Comparison of ENCODE assay signal across 18 cellular contexts in the genomic region with DNA sequence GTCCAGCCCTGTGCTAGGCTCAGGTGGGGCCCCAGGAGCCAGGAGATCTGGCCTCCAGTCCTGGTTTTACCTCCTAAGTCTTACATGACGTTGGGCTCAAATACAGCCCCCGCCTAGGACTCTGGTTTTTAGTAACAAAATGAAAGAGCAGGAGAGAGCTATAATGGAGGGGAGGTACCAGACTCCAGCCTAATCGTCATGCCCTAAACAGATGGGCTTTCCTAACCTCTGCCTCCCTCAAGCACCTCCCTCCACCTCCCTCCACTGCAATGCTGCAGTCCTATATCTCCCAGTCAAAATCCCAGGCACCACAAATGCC. TPM values are rescaled to one million over a fixed set of nuclear protein-coding genes. Genes with fewer than 3 reads are reported as not detected.
DNase-seq lines count a peak whose midpoint lies in the region; ATAC-seq, FAIRE-seq and TF ChIP-seq lines count a peak whose summit lies in the region.
"Had no signal": no experiment of that assay in that cellular context is flagged by ENCODE, and none has a peak within 500 bp of the region (broad histone marks: within the 10 kb centered on the region; RNA-seq: fewer than 3 reads in every experiment).

No MANE protein-coding gene starts in this region.

- no peaks in the 10 kb centered on the region for H3K36me3 Mint-ChIP-seq in T-cell

- no peaks in the 10 kb centered on the region for H4K20me1 ChIP-seq in GM12878 (ENCODE audit: control insufficient read depth, insufficient read depth)

- H3K9me3 Mint-ChIP-seq in T-cell = no peaks in the 10 kb centered on the region
- H3K9me3 Mint-ChIP-seq: CD4-positive, alpha-beta T cell had no signal

- TF ChIP-seq RAD21 in GM12878 (IDR thresholded peaks at IDR 0.05; ENCODE audit: insufficient read depth, low read depth, low read length) = no peak

- H3K27ac Mint-ChIP-seq in T-cell = no peak overlapping the region
- H3K27ac Mint-ChIP-seq: CD4-positive, alpha-beta T cell had no signal

- no peak for TF ChIP-seq EP300 in GM12878 (IDR thresholded peaks at IDR 0.05; ENCODE audit: borderline replicate concordance in 1 of 2, control insufficient read depth in 1 of 2, low read depth in 2 of 2, low read length in 2 of 2)

- H3K27ac ChIP-seq in GM12878 (ENCODE audit: control insufficient read depth, insufficient read depth) = peak overlapping the region; percentile 16; the same call in 1 of the 2 replicates
- H3K27ac ChIP-seq: GM23248 had no signal

- no peak overlapping the region for H3K9ac ChIP-seq in GM12878 (ENCODE audit: control insufficient read depth, insufficient read depth, low read length)
- H3K9ac ChIP-seq: GM23248, SK-N-SH had no signal

- RAD21 ChIA-PET in GM12878 (lab: Charles Lee; ENCODE audit: unreplicated experiment) = no interaction called here

- TF ChIP-seq CTCF in GM13976 (IDR thresholded peaks at IDR 0.05; ENCODE audit: borderline replicate concordance, control extremely low read depth, extremely low read depth, insufficient read depth, missing control alignments) = no peak
- no peak for TF ChIP-seq CTCF in GM12878 (IDR thresholded peaks at IDR 0.05 in 2 of 3, conservative IDR thresholded peaks at IDR 0.05 in 1 of 3; ENCODE audit: control insufficient read depth in 2 of 3, extremely low read depth in 1 of 3, insufficient read depth in 1 of 3, low read depth in 3 of 3, low read length in 3 of 3)

- H3K27me3 ChIP-seq in GM12878 (replicated peaks in 1 of 2; ENCODE audit: control insufficient read depth in 2 of 2, insufficient read depth in 2 of 2, low read length in 1 of 2) = no peaks in the 10 kb centered on the region

- intact Hi-C loops in GM12878 (cut with micrococcal nuclease; ENCODE audit: unreplicated experiment) = no loop called here

- H3K36me3 ChIP-seq in GM12878 (ENCODE audit: control insufficient read depth in 2 of 2, insufficient read depth in 2 of 2, low read length in 1 of 2) = no peaks in the 10 kb centered on the region

- DNase-seq in DMS 273 treated with DMSO at 0.1 percent for 48 hours (lab: John Stamatoyannopoulos, UW) = peak; percentile 55
- peak; percentile 70 for DNase-seq in GM13976 (ENCODE audit: low spot score)
- no peak for DNase-seq in GM12878 (ENCODE audit: low read depth, low spot score)
- no peak for DNase-seq in HPDE6-E6E7 (ENCODE audit: extremely low spot score)
- no peak for DNase-seq in DMS79 (lab: John Stamatoyannopoulos, UW)
- no peak for DNase-seq in T-cell
- DNase-seq: Calu3; CD4-positive, alpha-beta T cell; DND-41; GM23248; NCI-H2029; NCI-H2227 treated with DMSO at 0.1 percent for 48 hours; Right ventricle myocardium superior; SK-N-SH had no signal

- no peak for FAIRE-seq in GM12878 (lab: Jason Lieb, UNC)
- FAIRE-seq: HepG2 had no signal

- H3K4me1 ChIP-seq in GM12878 (ENCODE audit: control insufficient read depth, insufficient read depth, low read length) = peaks cover 58% of the 10 kb centered on the region

- no peak overlapping the region for H3K4me3 ChIP-seq in GM12878
- H3K4me3 ChIP-seq: GM23248 had no signal

- no TSS peak for BruUV-seq in GM12878 (replicated peaks; lab: Mats Ljungman, UMichigan)

- POLR2A ChIA-PET in GM12878 (lab: Charles Lee) (no interaction called here), T-cell (lab: Charles Lee) (no interaction called here)

- no peak overlapping the region for H3K4me3 Mint-ChIP-seq in T-cell
- H3K4me3 Mint-ChIP-seq: CD4-positive, alpha-beta T cell had no signal

- H3K4me2 ChIP-seq in GM12878 (ENCODE audit: control insufficient read depth, insufficient read depth) = peak overlapping the region; percentile 6; the same call in 1 of the 2 replicates
- H3K4me2 ChIP-seq: SK-N-SH had no signal

- no peak for TF ChIP-seq POLR2A in GM12878 (IDR thresholded peaks at IDR 0.05; ENCODE audit: low read depth, low read length)

- peaks cover 0 to 2% of the 10 kb centered on the region in 2 donors for H3K27me3 Mint-ChIP-seq in T-cell
- H3K27me3 Mint-ChIP-seq: CD4-positive, alpha-beta T cell had no signal

- no peak overlapping the region; the same call in 1 of the 2 replicates for H2AFZ ChIP-seq in GM12878 (ENCODE audit: control insufficient read depth, low read depth, low read length)
- H2AFZ ChIP-seq: GM23248 had no signal

- in situ Hi-C loops in GM13976 (cut with MboI; ENCODE audit: low sequenced_read_pairs, unreplicated experiment) (no loop called here), GM12878 (cut with MboI) (no loop called here)

- 2% methylated on average over 3 of the region's 3 CpGs for WGBS in GM12878 (ENCODE audit: insufficient coverage, insufficient replicate concordance, low lambda C conversion rate, missing lambda C conversion rate)

- SMC1A ChIA-PET in GM12878 (lab: Charles Lee; ENCODE audit: uncharacterized antibody, unreplicated experiment) = interaction anchor here (0.7 kb wide), 1 partner anchor 212 kb away, joined by 3 read pairs; no protein-coding TSS in a partner anchor

- no peaks in the 10 kb centered on the region; the same call in 2 of the 3 replicates for H3K9me3 ChIP-seq in GM12878 (replicated peaks; ENCODE audit: control insufficient read depth, insufficient read depth, low read length)
- H3K9me3 ChIP-seq: SK-N-SH had no signal

- CTCF ChIA-PET in GM12878 (lab: Yijun Ruan, JAX) = interaction anchor here (0.8 to 2.1 kb wide), 2 partner anchors 110 to 233 kb away, joined by 4 to 7 read pairs; no protein-coding TSS in a partner anchor
- CTCF ChIA-PET in T-cell (lab: Charles Lee) = no interaction called here

- ATAC-seq in HG03432 (IDR thresholded peaks at IDR 0.05; ENCODE audit: unreplicated experiment) = peak; percentile 17
- peak; percentile 16 for ATAC-seq in GM12878
- ATAC-seq in T-cell (replicated peaks in 1 of 4) = no peak
- ATAC-seq: HepG2, Panc1 had no signal

- no peaks in the 10 kb centered on the region for H3K79me2 ChIP-seq in GM12878 (ENCODE audit: control insufficient read depth, insufficient read depth, low read length)

- peaks cover 7 to 13% (median 10%) of the 10 kb centered on the region in 3 donors for H3K4me1 Mint-ChIP-seq in T-cell

TF ChIP-seq in GM12878, 131 proteins besides CTCF, POLR2A, EP300 and RAD21 (continues in another document):
- peak; percentile 48 for TF ChIP-seq CREM (IDR thresholded peaks at IDR 0.05; ENCODE audit: low read depth)
- peak; percentile 29; the same call in 1 of the 2 replicates for TF ChIP-seq IRF4 (IDR thresholded peaks at IDR 0.05; ENCODE audit: low read depth, low read length)
- TF ChIP-seq RAD51 (IDR thresholded peaks at IDR 0.05) = no peak
- no peak for TF ChIP-seq ZNF24 (IDR thresholded peaks at IDR 0.05)
- TF ChIP-seq TCF7 (IDR thresholded peaks at IDR 0.05; ENCODE audit: borderline replicate concordance) = no peak
- no peak for TF ChIP-seq BMI1 (IDR thresholded peaks at IDR 0.05; ENCODE audit: borderline replicate concordance)
- no peak for TF ChIP-seq RELB (IDR thresholded peaks at IDR 0.05; ENCODE audit: low read depth)
- TF ChIP-seq E4F1 (IDR thresholded peaks at IDR 0.05; ENCODE audit: borderline replicate concordance, partially characterized antibody) = no peak

RNA-seq across cellular contexts. Expression of gene TTC39A, which starts 28.6 kb away (rescaled TPM):
- total RNA-seq in GM12878 (2013; cell fraction: nucleolus; rRNA removed) = 2.0 and 2.7 TPM in 2 replicates
- total RNA-seq in GM12878 (2014; rRNA removed) (0.82 and 1.6 TPM in 2 replicates), GM12878 (2014; rRNA removed; fragmentation: Illumina TruSeq; extraction: Trizol) (1.3 and 1.4 TPM in 2 replicates), GM12878 (2021) (1.5 and 3.5 TPM in 2 replicates), T-cell (under 1 TPM in 1 of 5 donors, not detected in 4; 0.36 TPM)
- polyA plus RNA-seq in GM12878 (2011; ENCODE audit: low read depth) = 1.1 TPM
- polyA plus RNA-seq in GM12878 (2011; rRNA removed) (0.19 and 0.50 TPM in 2 replicates), GM12878 (2014; fragmentation: Illumina TruSeq; extraction: Trizol) (1.2 and 1.5 TPM in 2 replicates), GM12878 (2014; fragmentation: Nextera tagmentation; extraction: Ambion mirVana) (1 to 10 TPM in 1 of 2 experiments, under 1 TPM in 1; 0.75 to 1.1 TPM), GM12878 (2014; rRNA removed) (1.5 and 3.0 TPM in 2 replicates), GM12878 (2016; fragmentation: Nextera tagmentation; extraction: Ambion mirVana) (under 1 TPM; 0.18 to 0.94 TPM)
- 0.10 and 0.15 TPM in 2 replicates for polyA plus RNA-seq in GM12878 (2011; cell fraction: cytosol; rRNA removed)
- polyA plus RNA-seq in GM12878 (2011; cell fraction: nucleus; rRNA removed) = 0.18 and 0.48 TPM in 2 replicates
- polyA plus RNA-seq in GM12878 (2012) = 0.22 and 1.00 TPM in 2 replicates
- polyA minus RNA-seq in GM12878 (2011; rRNA and poly(A)+ RNA removed) = 0.10 and 0.15 TPM in 2 replicates
- polyA minus RNA-seq in GM12878 (2011; cell fraction: cytosol; rRNA and poly(A)+ RNA removed) = not detected in 2 replicates
- under 0.01 and 0.10 TPM in 2 replicates for polyA minus RNA-seq in GM12878 (2011; cell fraction: nucleus; rRNA and poly(A)+ RNA removed)
- total RNA-seq: CD4-positive, alpha-beta T cell; GM23248; T-helper 1 cell treated with Interleukin-12 subunit alpha and Interleukin-12 subunit beta and Interleukin-4 antibody, amounts not matched to agents 30 ng/mL and 1 ng/mL, for 36 hours had no signal

Comparison
In these comparisons a context has a peak if more than half of its experiments do, and no peak if none do; other contexts are left out.
1. DNase-seq: peak in DMS 273 treated with DMSO at 0.1 percent for 48 hours (single experiment) and GM13976 (single experiment); none in GM12878 (single experiment), HPDE6-E6E7 (single experiment), DMS79 (single experiment) and T-cell (0 of 34).
2. ATAC-seq: peak in HG03432 (single experiment) and GM12878 (single experiment); none in T-cell (0 of 4).